ENCODE assay signal across 11 cellular contexts in the genomic region with DNA sequence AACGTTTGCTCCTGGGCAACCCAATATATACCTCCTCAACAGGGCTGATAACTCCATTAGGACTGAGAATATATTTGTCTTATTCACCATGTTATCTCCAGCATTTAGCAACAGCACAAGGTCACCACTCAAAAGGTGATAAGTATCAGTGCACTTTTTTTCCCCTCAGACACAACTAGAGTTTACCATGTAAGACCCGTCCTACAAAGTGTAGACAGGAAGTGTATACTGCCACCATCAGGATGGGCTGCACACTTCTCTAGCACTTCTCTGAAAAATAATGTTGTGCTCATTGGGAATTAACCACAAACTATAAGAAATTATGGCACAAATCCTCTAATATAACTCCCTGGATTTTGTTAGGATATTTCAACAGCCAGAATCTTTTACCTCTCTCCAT. TPM values are rescaled to one million over a fixed set of nuclear protein-coding genes. Genes with fewer than 3 reads are reported as not detected.
DNase-seq lines count a peak whose midpoint lies in the region; ATAC-seq and TF ChIP-seq lines count a peak whose summit lies in the region.
"Had no signal": no experiment of that assay in that cellular context is flagged by ENCODE, and none has a peak within 500 bp of the region (broad histone marks: within the 10 kb centered on the region; RNA-seq: fewer than 3 reads in every experiment).

No MANE protein-coding gene starts in this region.

- CTCF ChIA-PET in SK-N-SH (lab: Yijun Ruan, JAX) = interaction anchor here (0.7 to 1.0 kb wide), 2 partner anchors 85 to 108 kb away, joined by 3 to 4 read pairs; no protein-coding TSS in a partner anchor

- no peak overlapping the region for H3K9ac ChIP-seq in SK-N-SH

- H3K4me3 ChIP-seq in BE2C (ENCODE audit: low read depth, low read length) (no peak overlapping the region), SK-N-SH (ENCODE audit: low read depth in 2 of 2, low read length in 1 of 2) (no peak overlapping the region)

- peaks cover 13% of the 10 kb centered on the region for H3F3A ChIP-seq in SK-N-SH (replicated peaks; ENCODE audit: insufficient read depth)

- POLR2A ChIA-PET in SK-N-SH (lab: Yijun Ruan, JAX) = no interaction called here

- H3K79me2 ChIP-seq in SK-N-SH (ENCODE audit: insufficient read depth) = no peaks in the 10 kb centered on the region

- no peak for ATAC-seq in GM21381 (IDR thresholded peaks at IDR 0.05; ENCODE audit: unreplicated experiment)
- ATAC-seq in HG03139 (IDR thresholded peaks at IDR 0.05; ENCODE audit: unreplicated experiment) = no peak
- no peak for ATAC-seq in GM18868 (IDR thresholded peaks at IDR 0.05; ENCODE audit: unreplicated experiment)
- ATAC-seq: activated naive CD8-positive, alpha-beta T cell treated with anti-CD3 and anti-CD28 coated beads, Interleukin-2, amount 50 U/mL, for 24 hours had no signal

- H3K27me3 ChIP-seq in BE2C (peaks cover 3% of the 10 kb centered on the region), SK-N-SH (ENCODE audit: insufficient read depth) (no peaks in the 10 kb centered on the region)

- no peak overlapping the region for H3K27ac ChIP-seq in SK-N-SH (ENCODE audit: low read depth in 2 of 2, low read length in 1 of 2)

- H3K4me1 ChIP-seq in BE2C = no peaks in the 10 kb centered on the region
- peaks cover 0 to under 1% of the 10 kb centered on the region in 2 experiments; a peak in 1 of 4 replicates for H3K4me1 ChIP-seq in SK-N-SH (ENCODE audit: control insufficient read depth in 1 of 2, insufficient read depth in 2 of 2, low read depth in 1 of 2, low read length in 1 of 2)

- no peak for TF ChIP-seq EP300 in SK-N-SH (IDR thresholded peaks at IDR 0.05; ENCODE audit: borderline replicate concordance in 1 of 2, low read depth in 1 of 2, low read length in 1 of 2)

- no peak overlapping the region for H2AFZ ChIP-seq in SK-N-SH (ENCODE audit: low read depth)

- H3K9me3 ChIP-seq in BE2C (no peaks in the 10 kb centered on the region), SK-N-SH (no peaks in the 10 kb centered on the region)

- no peaks in the 10 kb centered on the region for H3K36me3 ChIP-seq in BE2C
- no peaks in the 10 kb centered on the region for H3K36me3 ChIP-seq in SK-N-SH (replicated peaks in 1 of 2; ENCODE audit: control insufficient read depth in 1 of 2, insufficient read depth in 2 of 2, low read length in 1 of 2)

- WGBS in SK-N-SH (ENCODE audit: low lambda C conversion rate) = 67% methylated on average over 2 of the region's 2 CpGs

- H4K20me1 ChIP-seq in SK-N-SH (ENCODE audit: insufficient read depth) = no peaks in the 10 kb centered on the region

- H3K9me2 ChIP-seq in SK-N-SH = no peaks in the 10 kb centered on the region

- DNase-seq in BE2C = no peak
- peak; percentile 35 for DNase-seq in HCEC 1CT
- peak; percentile 31 for DNase-seq in SK-N-SH
- DNase-seq in iris pigment epithelial cell (ENCODE audit: low read depth) = peak; percentile 62
- no peak for DNase-seq in 8988T
- DNase-seq: activated naive CD8-positive, alpha-beta T cell treated with anti-CD3 and anti-CD28 coated beads, Interleukin-2, amount 50 U/mL, for 24 hours; foreskin melanocyte; GDM1 had no signal

- TF ChIP-seq RAD21 in SK-N-SH (IDR thresholded peaks at IDR 0.05; ENCODE audit: low read length) = peak; percentile 55

- TF ChIP-seq CTCF in BE2C (IDR thresholded peaks at IDR 0.05; ENCODE audit: low read depth, low read length) (peak; percentile 14; the same call in 1 of the 2 replicates), SK-N-SH (IDR thresholded peaks at IDR 0.05) (peak; percentile 55)

- H3K4me2 ChIP-seq in SK-N-SH = no peak overlapping the region

TF ChIP-seq in SK-N-SH, 30 proteins besides CTCF, POLR2A, EP300 and RAD21:
- no peak for TF ChIP-seq TAF1 (IDR thresholded peaks at IDR 0.05; ENCODE audit: borderline replicate concordance, low read depth, low read length)
- TF ChIP-seq SMC3 (IDR thresholded peaks at IDR 0.05; ENCODE audit: low read depth, low read length) = peak; percentile 29; the same call in 1 of the 2 replicates
- TF ChIP-seq GATA2 (CRISPR knock-in tag; IDR thresholded peaks at IDR 0.05) = no peak
- no peak for TF ChIP-seq YY1 (IDR thresholded peaks at IDR 0.05; ENCODE audit: low read depth)

RNA-seq across cellular contexts. Expression of a gene that starts 5.7 kb away (rescaled TPM):
- polyA plus RNA-seq in BE2C (2012; ENCODE audit: insufficient read depth, insufficient read length, low read depth) = 0.51 TPM
- polyA plus RNA-seq in SK-N-SH (2012; rRNA removed) = 52.5 and 62.2 TPM in 2 replicates
- 58.9 and 65.7 TPM in 2 replicates for polyA plus RNA-seq in SK-N-SH (2012; cell fraction: cytosol; rRNA removed)
- 20.8 and 29.9 TPM in 2 replicates for polyA plus RNA-seq in SK-N-SH (2012; cell fraction: nucleus; rRNA removed)

Comparison
In these comparisons a context has a peak if more than half of its experiments do, and no peak if none do; other contexts are left out.
1. DNase-seq: peak in HCEC 1CT (single experiment), SK-N-SH (single experiment) and iris pigment epithelial cell (single experiment); none in BE2C (single experiment) and 8988T (single experiment).